In the genomic region with DNA sequence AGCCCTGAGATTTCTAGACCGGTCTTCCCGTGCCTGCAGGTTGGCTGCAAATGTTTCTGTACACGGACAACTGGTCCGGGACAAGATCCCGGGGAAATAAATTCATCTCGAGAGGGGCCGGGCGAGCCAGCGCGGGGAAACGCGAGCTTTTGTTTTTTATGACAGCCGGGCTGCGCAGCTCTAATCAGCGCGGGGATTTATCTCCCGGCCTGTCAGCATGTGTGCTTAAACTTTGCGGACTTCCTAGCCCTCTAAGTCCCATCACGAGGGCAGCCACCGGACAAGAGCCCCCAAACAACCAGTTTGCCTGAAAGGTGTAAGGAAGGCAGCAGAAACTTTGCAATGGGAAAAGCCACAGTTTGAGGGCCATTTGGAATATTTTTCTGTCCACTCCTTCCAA, we compare ENCODE assay signal across 13 cellular contexts. TPM values are rescaled to one million over a fixed set of nuclear protein-coding genes. Genes with fewer than 3 reads are reported as not detected.
DNase-seq lines count a peak whose midpoint lies in the region; ATAC-seq and TF ChIP-seq lines count a peak whose summit lies in the region.
"Had no signal": no experiment of that assay in that cellular context is flagged by ENCODE, and none has a peak within 500 bp of the region (broad histone marks: within the 10 kb centered on the region; RNA-seq: fewer than 3 reads in every experiment).

No MANE protein-coding gene starts in this region.

- 1% methylated on average over 20 of the region's 20 CpGs for WGBS in ectodermal cell, 2 experiments

- peak overlapping the region in 2 of 5 donors; percentile 37 to 66 for H3K9ac ChIP-seq in subcutaneous abdominal adipose tissue (ENCODE audit: low read length in 5 of 5)

- H3K4me1 ChIP-seq in ectodermal cell (ENCODE audit: control insufficient read depth, insufficient read depth, low read length) (peaks cover 54% of the 10 kb centered on the region), subcutaneous abdominal adipose tissue (ENCODE audit: control insufficient read depth in 5 of 5, insufficient read depth in 5 of 5, low read length in 5 of 5) (peaks cover 0 to 82% (median 65%) of the 10 kb centered on the region in 5 donors)

- ATAC-seq in HG02840 (IDR thresholded peaks at IDR 0.05; ENCODE audit: low FRiP score, unreplicated experiment) = no peak
- ATAC-seq in HG03135 (IDR thresholded peaks at IDR 0.05; ENCODE audit: unreplicated experiment) = no peak
- no peak for ATAC-seq in GM19397 (IDR thresholded peaks at IDR 0.05; ENCODE audit: unreplicated experiment)
- ATAC-seq: stimulated activated memory B cell treated with anti-CD40 and anti-IgM and Interleukin-4, amounts not matched to agents 10 μg/mL and 1 μg/mL and 100 μg/mL, for 72 hours had no signal

- DNase-seq in HFF-Myc (ENCODE audit: extremely low read depth, low read depth) (no peak), medulla oblongata (ENCODE audit: extremely low spot score) (peak; percentile 25), NCI-H2171 treated with DMSO at 0.1 percent for 48 hours (lab: John Stamatoyannopoulos, UW) (no peak)
- DNase-seq: activated CD8-positive, alpha-beta memory T cell treated with anti-CD3 and anti-CD28 coated beads, Interleukin-2, amount 50 U/mL, for 4 hours; DMS79; effector memory CD4-positive, alpha-beta T cell had no signal

- H3K9me3 ChIP-seq in ectodermal cell (ENCODE audit: control insufficient read depth, low read length) (no peaks in the 10 kb centered on the region), subcutaneous abdominal adipose tissue (ENCODE audit: control insufficient read depth in 5 of 5, low read length in 5 of 5) (no peaks in the 10 kb centered on the region)
- H3K9me3 ChIP-seq: neutrophil had no signal

- no peak for TF ChIP-seq CTCF in HFF-Myc (IDR thresholded peaks at IDR 0.05; ENCODE audit: low read depth, low read length, missing control alignments)

- peaks cover 100% of the 10 kb centered on the region for H3K27me3 ChIP-seq in ectodermal cell (ENCODE audit: control insufficient read depth, insufficient read depth, low read length, poor library complexity, severe bottlenecking)
- peaks cover 0 to 21% (median 7%) of the 10 kb centered on the region in 5 donors for H3K27me3 ChIP-seq in subcutaneous abdominal adipose tissue (ENCODE audit: control insufficient read depth in 5 of 5, insufficient read depth in 4 of 5, low read length in 5 of 5)

- peak overlapping the region; percentile 83 for H3K4me3 ChIP-seq in HFF-Myc (replicated peaks; ENCODE audit: low read depth, low read length)
- H3K4me3 ChIP-seq in ectodermal cell (ENCODE audit: insufficient read depth, low read depth, low read length) = peak overlapping the region; percentile 19
- H3K4me3 ChIP-seq in subcutaneous abdominal adipose tissue (ENCODE audit: low read depth in 1 of 5, low read length in 5 of 5) = peak overlapping the region; percentile 79 to 93 (median 81)

- H3K36me3 ChIP-seq in ectodermal cell (ENCODE audit: control insufficient read depth, insufficient read depth, low read length) (no peaks in the 10 kb centered on the region), subcutaneous abdominal adipose tissue (ENCODE audit: control insufficient read depth in 5 of 5, insufficient read depth in 5 of 5, low read length in 5 of 5) (no peaks in the 10 kb centered on the region)
- H3K36me3 ChIP-seq: neutrophil had no signal

- H3K27ac ChIP-seq in ectodermal cell (ENCODE audit: insufficient read depth, low read depth, low read length, poor library complexity, severe bottlenecking) (no peak overlapping the region), subcutaneous abdominal adipose tissue (ENCODE audit: low read depth, low read length) (peak overlapping the region; percentile 90)
- H3K27ac ChIP-seq: neutrophil had no signal

RNA-seq across cellular contexts. Expression of gene MEIS1, which starts 5.8 kb away (rescaled TPM):
- 21.8 TPM for polyA plus RNA-seq in ectodermal cell (2013, experiment 1 of 4)
- 16.3 TPM for polyA plus RNA-seq in ectodermal cell (2013, experiment 2 of 4)
- polyA plus RNA-seq in ectodermal cell (2013, experiment 3 of 4) = 25.2 TPM
- 23.8 TPM for polyA plus RNA-seq in ectodermal cell (2013, experiment 4 of 4)

Comparison
In these comparisons a context has a peak if more than half of its experiments do, and no peak if none do; other contexts are left out.
1. H3K4me3 ChIP-seq: peak in every context shown above with its lines; median percentile 83 in HFF-Myc; 81 in subcutaneous abdominal adipose tissue; 19 in ectodermal cell.